9 cellular contexts compared by ENCODE assay signal in the genomic region with DNA sequence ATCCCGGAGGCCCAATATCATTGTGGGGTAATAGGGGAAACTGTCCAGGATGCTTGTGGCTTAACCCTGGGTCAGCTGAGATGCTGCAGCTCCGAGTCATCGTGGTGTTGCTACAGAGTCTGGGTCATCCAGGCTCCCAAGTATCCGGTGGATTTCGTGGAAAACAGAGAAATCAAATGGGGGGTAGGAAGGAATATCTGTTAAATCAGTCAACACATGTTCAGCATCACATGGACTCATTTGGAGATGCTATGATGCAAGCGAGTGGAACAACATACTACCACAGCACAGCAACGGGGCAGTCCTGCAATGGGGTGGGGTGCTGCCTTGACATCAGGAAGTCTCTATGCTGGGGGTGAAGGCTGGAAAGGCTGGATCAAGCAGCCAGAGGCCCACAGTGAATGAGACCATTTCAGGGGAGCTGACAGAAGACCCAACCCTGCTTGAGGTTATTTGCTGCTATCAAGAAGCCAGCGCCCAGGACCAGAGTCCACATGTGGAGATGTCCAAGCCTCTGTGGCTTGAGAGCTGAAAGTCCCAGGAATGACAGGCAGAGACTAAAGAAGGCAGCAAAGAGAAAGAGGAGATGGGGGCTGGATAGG. TPM values are rescaled to one million over a fixed set of nuclear protein-coding genes. Genes with fewer than 3 reads are reported as not detected.
DNase-seq lines count a peak whose midpoint lies in the region; ATAC-seq and TF ChIP-seq lines count a peak whose summit lies in the region.
"Had no signal": no experiment of that assay in that cellular context is flagged by ENCODE, and none has a peak within 500 bp of the region (broad histone marks: within the 10 kb centered on the region; RNA-seq: fewer than 3 reads in every experiment).

No MANE protein-coding gene starts in this region.

- no peaks in the 10 kb centered on the region for H3K27me3 Mint-ChIP-seq in activated CD4-positive, alpha-beta T cell treated with anti-CD3 and anti-CD28 coated beads for 36 hours
- H3K27me3 Mint-ChIP-seq in stimulated activated memory B cell treated with anti-CD40 and anti-IgM and Interleukin-4, amounts not matched to agents 10 μg/mL and 1 μg/mL and 100 μg/mL, for 72 hours, result peaks cover 26% of the 10 kb centered on the region

- no peaks in the 10 kb centered on the region for H3K9me3 Mint-ChIP-seq in activated CD4-positive, alpha-beta T cell treated with anti-CD3 and anti-CD28 coated beads for 36 hours (ENCODE audit: low read depth)
- H3K9me3 Mint-ChIP-seq in stimulated activated memory B cell treated with anti-CD40 and anti-IgM and Interleukin-4, amounts not matched to agents 10 μg/mL and 1 μg/mL and 100 μg/mL, for 72 hours, result no peaks in the 10 kb centered on the region

- H3K4me3 Mint-ChIP-seq in activated CD4-positive, alpha-beta T cell treated with anti-CD3 and anti-CD28 coated beads for 36 hours, result peak overlapping the region; percentile 78
- H3K4me3 Mint-ChIP-seq in stimulated activated memory B cell treated with anti-CD40 and anti-IgM and Interleukin-4, amounts not matched to agents 10 μg/mL and 1 μg/mL and 100 μg/mL, for 72 hours, result peak overlapping the region; percentile 60

- peak; percentile 49 for DNase-seq in activated CD4-positive, alpha-beta T cell treated with anti-CD3 and anti-CD28 coated beads for 36 hours
- DNase-seq in activated CD4-positive, alpha-beta T cell treated with anti-CD3 and anti-CD28 coated beads, Interleukin-2, amount 50 U/mL, for 1 hour, result no peak
- peak; percentile 41 for DNase-seq in SW480 (ENCODE audit: low spot score)
- peak; percentile 99 for DNase-seq in fibroblast of the aortic adventitia (ENCODE audit: low read depth)
- DNase-seq in NCI-H2107 treated with DMSO at 0.1 percent for 48 hours (lab: John Stamatoyannopoulos, UW; ENCODE audit: unreplicated experiment), result no peak
- DNase-seq: SHP77 treated with DMSO at 0.1 percent for 48 hours had no signal

- POLR2A ChIA-PET in activated CD4-positive, alpha-beta T cell treated with anti-CD3 and anti-CD28 coated beads for 36 hours (lab: Charles Lee), result interaction anchor here (1.1 kb wide), 1 partner anchor 31 kb away, joined by 3 read pairs; no protein-coding TSS in a partner anchor

- H3K4me1 Mint-ChIP-seq in activated CD4-positive, alpha-beta T cell treated with anti-CD3 and anti-CD28 coated beads for 36 hours, result peaks cover 77% of the 10 kb centered on the region
- H3K4me1 Mint-ChIP-seq in stimulated activated memory B cell treated with anti-CD40 and anti-IgM and Interleukin-4, amounts not matched to agents 10 μg/mL and 1 μg/mL and 100 μg/mL, for 72 hours, result peaks cover 52% of the 10 kb centered on the region

- TF ChIP-seq CTCF in fibroblast of the aortic adventitia (IDR thresholded peaks at IDR 0.05; ENCODE audit: insufficient read depth, low read length), result no peak

- no peak for ATAC-seq in activated CD4-positive, alpha-beta T cell treated with anti-CD3 and anti-CD28 coated beads for 36 hours
- no peak for ATAC-seq in stimulated activated memory B cell treated with anti-CD40 and anti-IgM and Interleukin-4, amounts not matched to agents 10 μg/mL and 1 μg/mL and 100 μg/mL, for 72 hours
- ATAC-seq in GM18861 (IDR thresholded peaks at IDR 0.05; ENCODE audit: unreplicated experiment) (no peak), GM19455 (IDR thresholded peaks at IDR 0.05; ENCODE audit: unreplicated experiment) (no peak)

- H3K36me3 Mint-ChIP-seq in activated CD4-positive, alpha-beta T cell treated with anti-CD3 and anti-CD28 coated beads for 36 hours (ENCODE audit: low read depth), result peaks cover 76% of the 10 kb centered on the region
- peaks cover 35% of the 10 kb centered on the region for H3K36me3 Mint-ChIP-seq in stimulated activated memory B cell treated with anti-CD40 and anti-IgM and Interleukin-4, amounts not matched to agents 10 μg/mL and 1 μg/mL and 100 μg/mL, for 72 hours

- no peak overlapping the region for H3K4me3 ChIP-seq in fibroblast of the aortic adventitia (ENCODE audit: low read depth, low read length)

- CTCF ChIA-PET in activated CD4-positive, alpha-beta T cell treated with anti-CD3 and anti-CD28 coated beads for 36 hours (lab: Charles Lee), result interaction anchor here (0.6 to 2.0 kb wide), 4 partner anchors 14 to 71 kb away, joined by 3 to 5 read pairs (median 4); no protein-coding TSS in a partner anchor

- H3K27ac Mint-ChIP-seq in activated CD4-positive, alpha-beta T cell treated with anti-CD3 and anti-CD28 coated beads for 36 hours, result peak overlapping the region; percentile 84
- H3K27ac Mint-ChIP-seq in stimulated activated memory B cell treated with anti-CD40 and anti-IgM and Interleukin-4, amounts not matched to agents 10 μg/mL and 1 μg/mL and 100 μg/mL, for 72 hours, result peak overlapping the region; percentile 69

- intact Hi-C loops in activated CD4-positive, alpha-beta T cell treated with anti-CD3 and anti-CD28 coated beads for 36 hours (cut with DNase I, micrococcal nuclease), result loop anchor here (10.0 kb wide), 2 partner anchors 303 to 487 kb away; partner anchors contain the start of gene CCDC184 (in 1 of the 2)

RNA-seq across cellular contexts. Expression of gene VDR, which starts 22.9 kb away (rescaled TPM):
- 100 to 1,000 TPM; 108 to 124 TPM for total RNA-seq in activated CD4-positive, alpha-beta T cell treated with anti-CD3 and anti-CD28 coated beads for 36 hours
- 5.0 and 12.5 TPM in 2 replicates for total RNA-seq in fibroblast of the aortic adventitia (ENCODE audit: low replicate concordance)

Comparison
In these comparisons a context has a peak if more than half of its experiments do, and no peak if none do; other contexts are left out.
1. DNase-seq: peak in activated CD4-positive, alpha-beta T cell treated with anti-CD3 and anti-CD28 coated beads for 36 hours (single experiment), SW480 (single experiment) and fibroblast of the aortic adventitia (single experiment); none in activated CD4-positive, alpha-beta T cell treated with anti-CD3 and anti-CD28 coated beads, Interleukin-2, amount 50 U/mL, for 1 hour (single experiment) and NCI-H2107 treated with DMSO at 0.1 percent for 48 hours (single experiment).